In genomic region chr4:126991965-126992364, GRCh38 we compare ENCODE assay signal across 17 cellular contexts.
DNase-seq lines count a peak whose midpoint lies in the region; ATAC-seq and TF ChIP-seq lines count a peak whose summit lies in the region.
"Had no signal": no experiment of that assay in that cellular context is flagged by ENCODE, and none has a peak within 500 bp of the region (broad histone marks: within the 10 kb centered on the region; RNA-seq: fewer than 3 reads in every experiment).

No MANE protein-coding gene starts in this region.

- no peaks in the 10 kb centered on the region for H3K79me2 ChIP-seq in GM23248 (ENCODE audit: insufficient read depth)

- TF ChIP-seq CTCF in brain (conservative IDR thresholded peaks at IDR 0.05) = no peak

- H3K4me1 ChIP-seq in GM23248 (ENCODE audit: insufficient read depth) = no peaks in the 10 kb centered on the region

- H3K27ac ChIP-seq in GM23248 = no peak overlapping the region
- H3K27ac ChIP-seq: SK-N-MC had no signal

- H3K4me3 ChIP-seq in GM23248 = no peak overlapping the region
- H3K4me3 ChIP-seq: SK-N-MC had no signal

- no peak overlapping the region for H3K4me2 ChIP-seq in GM23248 (ENCODE audit: unreplicated experiment)

- no peaks in the 10 kb centered on the region for H4K20me1 ChIP-seq in GM23248 (ENCODE audit: insufficient read depth)

- H2AFZ ChIP-seq in GM23248 = peak overlapping the region; percentile 42; the same call in 1 of the 2 replicates

- no peak overlapping the region for H3K4me3 Mint-ChIP-seq in brain
- H3K4me3 Mint-ChIP-seq: activated T-cell treated with anti-CD3 and anti-CD28 coated beads, Interleukin-2, amount 50 U/mL, for 72 hours; stimulated activated naive CD8-positive, alpha-beta T cell treated with anti-CD3 and anti-CD28 coated beads, Interleukin-15, Interleukin-2, amounts not matched to agents 100 ng/mL and 50 ng/mL, for 24 hours had no signal

- H3K27me3 ChIP-seq in GM23248 (replicated peaks; ENCODE audit: insufficient read depth) = no peaks in the 10 kb centered on the region

- no peak for ATAC-seq in GM21723 (IDR thresholded peaks at IDR 0.05; ENCODE audit: unreplicated experiment)
- ATAC-seq: activated T-cell treated with anti-CD3 and anti-CD28 coated beads, Interleukin-2, amount 50 U/mL, for 72 hours; left colon had no signal

- in situ Hi-C loops in GM23248 (cut with MboI) = no loop called here

- H3K9me3 ChIP-seq in GM23248 (ENCODE audit: low read depth) = no peaks in the 10 kb centered on the region

- peaks cover 3 to 15% (median 10%) of the 10 kb centered on the region in 5 experiments for H3K9me3 Mint-ChIP-seq in brain
- H3K9me3 Mint-ChIP-seq: stimulated activated naive CD8-positive, alpha-beta T cell treated with anti-CD3 and anti-CD28 coated beads, Interleukin-15, Interleukin-2, amounts not matched to agents 100 ng/mL and 50 ng/mL, for 24 hours had no signal

- peaks cover 4% of the 10 kb centered on the region for H3K36me3 Mint-ChIP-seq in brain

- peaks cover 1% of the 10 kb centered on the region; the same call in 1 of the 2 replicates for H3F3A ChIP-seq in GM23248 (ENCODE audit: insufficient read depth)

- no peak overlapping the region for H3K9ac ChIP-seq in GM23248

- peaks cover 13% of the 10 kb centered on the region for H3K4me1 Mint-ChIP-seq in brain

- DNase-seq in A172 (ENCODE audit: low spot score) (peak; percentile 4), GM23248 (peak; percentile 33), globus pallidus (ENCODE audit: low spot score) (peak; percentile 70), NCI-H128 (lab: John Stamatoyannopoulos, UW; ENCODE audit: unreplicated experiment) (no peak), NCI-H146 treated with DMSO at 0.1 percent for 48 hours (lab: John Stamatoyannopoulos, UW; ENCODE audit: unreplicated experiment) (no peak), SHP77 treated with DMSO at 0.1 percent for 48 hours (lab: John Stamatoyannopoulos, UW) (no peak)
- DNase-seq: ACHN; activated CD4-positive, alpha-beta T cell treated with anti-CD3 and anti-CD28 coated beads, Interleukin-2, amount 50 U/mL, for 4 hours; activated T-cell treated with anti-CD3 and anti-CD28 coated beads, Interleukin-2, amount 50 U/mL, for 72 hours; Calu3; KG1; left colon; NCI-H187 treated with DMSO at 0.1 percent for 48 hours had no signal

- 6 to 21% methylated on average over 1 of the region's 1 CpG for WGBS in GM23248 (ENCODE audit: low coverage in 1 of 2, low lambda C conversion rate in 2 of 2, missing lambda C conversion rate in 2 of 2), 2 experiments

- no peaks in the 10 kb centered on the region for H3K36me3 ChIP-seq in GM23248 (ENCODE audit: low read depth)

- no peaks in the 10 kb centered on the region for H3K9me2 ChIP-seq in GM23248 (ENCODE audit: insufficient read depth)

- no peaks in the 10 kb centered on the region for H3K27me3 Mint-ChIP-seq in brain
- H3K27me3 Mint-ChIP-seq: stimulated activated naive CD8-positive, alpha-beta T cell treated with anti-CD3 and anti-CD28 coated beads, Interleukin-15, Interleukin-2, amounts not matched to agents 100 ng/mL and 50 ng/mL, for 24 hours had no signal

- peak overlapping the region; percentile 33 to 81 (median 69) for H3K27ac Mint-ChIP-seq in brain
- H3K27ac Mint-ChIP-seq: activated T-cell treated with anti-CD3 and anti-CD28 coated beads, Interleukin-2, amount 50 U/mL, for 72 hours; stimulated activated naive CD8-positive, alpha-beta T cell treated with anti-CD3 and anti-CD28 coated beads, Interleukin-15, Interleukin-2, amounts not matched to agents 100 ng/mL and 50 ng/mL, for 24 hours had no signal

Comparison
In these comparisons a context has a peak if more than half of its experiments do, and no peak if none do; other contexts are left out.
1. DNase-seq: peak in A172 (single experiment), GM23248 (single experiment) and globus pallidus (single experiment); none in NCI-H128 (single experiment), NCI-H146 treated with DMSO at 0.1 percent for 48 hours (single experiment) and SHP77 treated with DMSO at 0.1 percent for 48 hours (single experiment).